Comparison of ENCODE assay signal across 8 cellular contexts in the genomic region with DNA sequence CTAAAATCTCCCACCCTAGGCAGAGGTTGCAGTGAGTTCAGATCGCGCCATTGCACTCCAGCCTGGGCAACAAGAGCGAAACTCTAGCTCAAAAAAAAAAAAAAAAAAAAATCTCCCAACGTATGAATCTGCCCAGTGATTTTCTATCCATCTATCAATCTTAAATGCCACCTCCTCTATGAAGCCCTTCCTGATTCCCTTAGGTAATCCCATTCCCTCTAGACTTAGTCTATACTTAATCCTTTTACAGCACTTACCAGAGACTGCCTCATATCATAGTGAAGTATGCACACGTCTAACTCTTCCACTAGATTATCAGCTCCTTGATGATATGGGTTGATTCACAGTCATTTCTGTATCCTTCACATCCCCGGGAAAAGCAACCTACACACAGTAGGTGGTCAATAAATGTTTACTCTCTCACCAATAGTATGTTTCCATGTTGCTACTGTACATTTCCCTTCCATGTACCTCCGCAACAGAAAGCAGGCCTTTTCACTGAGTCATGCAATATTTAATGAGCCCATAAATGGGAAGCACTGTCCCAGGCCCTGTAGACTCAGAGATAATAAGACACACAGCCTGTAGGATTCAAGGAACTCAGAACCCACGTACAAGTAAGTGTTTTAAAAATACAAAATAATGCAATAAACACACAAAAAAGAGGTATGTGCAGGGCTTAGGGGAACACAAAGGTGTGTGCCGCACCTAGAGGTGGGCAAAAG. TPM values are rescaled to one million over a fixed set of nuclear protein-coding genes. Genes with fewer than 3 reads are reported as not detected.
DNase-seq lines count a peak whose midpoint lies in the region; ATAC-seq and TF ChIP-seq lines count a peak whose summit lies in the region.

No MANE protein-coding gene starts in this region.

- no peak overlapping the region for H3K27ac Mint-ChIP-seq in activated T-helper 2 cell treated with anti-CD3 and anti-CD28 coated beads, Interferon-gamma antibody, Interleukin-2, Interleukin-4, amounts not matched to agents 10 μg/mL and 5 μg/mL and 100 μg/mL, durations not matched to agents 14 hours and 24 hours and 36 hours

- DNase-seq in heart right ventricle = no peak
- DNase-seq in Right ventricle myocardium inferior (ENCODE audit: missing footprints) = no peak
- no peak for DNase-seq in activated T-helper 2 cell treated with anti-CD3 and anti-CD28 coated beads, Interferon-gamma antibody, Interleukin-2, Interleukin-4, amounts not matched to agents 10 μg/mL and 5 μg/mL and 100 μg/mL, durations not matched to agents 14 hours and 24 hours and 36 hours (ENCODE audit: low spot score)
- no peak for DNase-seq in left lung
- no peak for DNase-seq in vagina (ENCODE audit: extremely low spot score in 2 of 2)
- DNase-seq in DMS 273 treated with DMSO at 0.1 percent for 48 hours (lab: John Stamatoyannopoulos, UW) = no peak
- DNase-seq in cerebellar nuclear complex (lab: John Stamatoyannopoulos, UW) = no peak

- H3K27ac ChIP-seq in heart right ventricle = no peak overlapping the region
- no peak overlapping the region for H3K27ac ChIP-seq in left lung
- no peak overlapping the region for H3K27ac ChIP-seq in vagina

- no peaks in the 10 kb centered on the region for H3K9me3 Mint-ChIP-seq in activated T-helper 2 cell treated with anti-CD3 and anti-CD28 coated beads, Interferon-gamma antibody, Interleukin-2, Interleukin-4, amounts not matched to agents 10 μg/mL and 5 μg/mL and 100 μg/mL, durations not matched to agents 14 hours and 24 hours and 36 hours

- TF ChIP-seq CTCF in heart right ventricle (IDR thresholded peaks at IDR 0.05) (no peak), left lung (IDR thresholded peaks at IDR 0.05) (no peak), vagina (IDR thresholded peaks at IDR 0.05) (no peak)

- no peaks in the 10 kb centered on the region for H3K27me3 Mint-ChIP-seq in activated T-helper 2 cell treated with anti-CD3 and anti-CD28 coated beads, Interferon-gamma antibody, Interleukin-2, Interleukin-4, amounts not matched to agents 10 μg/mL and 5 μg/mL and 100 μg/mL, durations not matched to agents 14 hours and 24 hours and 36 hours (ENCODE audit: low read depth)

- 80 to 82% methylated on average over 9 of the region's 9 CpGs for WGBS in heart right ventricle, 2 donors

- peak overlapping the region; percentile 94 for H3K4me3 Mint-ChIP-seq in activated T-helper 2 cell treated with anti-CD3 and anti-CD28 coated beads, Interferon-gamma antibody, Interleukin-2, Interleukin-4, amounts not matched to agents 10 μg/mL and 5 μg/mL and 100 μg/mL, durations not matched to agents 14 hours and 24 hours and 36 hours (ENCODE audit: low read depth)

- peaks cover 0 to 61% (median 35%) of the 10 kb centered on the region in 9 donors for H3K36me3 ChIP-seq in heart right ventricle
- H3K36me3 ChIP-seq in left lung = peaks cover 0 to 49% of the 10 kb centered on the region in 2 donors
- peaks cover 0 to 39% of the 10 kb centered on the region in 2 donors for H3K36me3 ChIP-seq in vagina

- ATAC-seq in heart right ventricle (no peak), Right ventricle myocardium inferior (no peak), left lung (no peak), HG02588 (IDR thresholded peaks at IDR 0.05; ENCODE audit: unreplicated experiment) (no peak)

- no peak for TF ChIP-seq POLR2A in vagina (IDR thresholded peaks at IDR 0.05)

- peaks cover 37% of the 10 kb centered on the region for H3K4me1 Mint-ChIP-seq in activated T-helper 2 cell treated with anti-CD3 and anti-CD28 coated beads, Interferon-gamma antibody, Interleukin-2, Interleukin-4, amounts not matched to agents 10 μg/mL and 5 μg/mL and 100 μg/mL, durations not matched to agents 14 hours and 24 hours and 36 hours (ENCODE audit: low read depth)

- H3K27me3 ChIP-seq in heart right ventricle = no peaks in the 10 kb centered on the region
- no peaks in the 10 kb centered on the region for H3K27me3 ChIP-seq in left lung
- no peaks in the 10 kb centered on the region for H3K27me3 ChIP-seq in vagina

- H3K9me3 ChIP-seq in heart right ventricle (no peaks in the 10 kb centered on the region), left lung (no peaks in the 10 kb centered on the region), vagina (no peaks in the 10 kb centered on the region)

- H3K4me3 ChIP-seq in heart right ventricle (peak overlapping the region; percentile 71 to 92 (median 80)), left lung (peak overlapping the region; percentile 78 to 85), vagina (peak overlapping the region; percentile 85 to 88)

- H3K4me1 ChIP-seq in heart right ventricle (peaks cover 3 to 37% (median 29%) of the 10 kb centered on the region in 9 donors), left lung (peaks cover 12 to 45% of the 10 kb centered on the region in 2 donors), vagina (peaks cover 31% of the 10 kb centered on the region)

- H3K36me3 Mint-ChIP-seq in activated T-helper 2 cell treated with anti-CD3 and anti-CD28 coated beads, Interferon-gamma antibody, Interleukin-2, Interleukin-4, amounts not matched to agents 10 μg/mL and 5 μg/mL and 100 μg/mL, durations not matched to agents 14 hours and 24 hours and 36 hours (ENCODE audit: low read depth) = peaks cover 77% of the 10 kb centered on the region

- intact Hi-C loops in heart right ventricle (cut with DNase I) (no loop called here), Right ventricle myocardium inferior (cut with DNase I) (no loop called here), left lung (cut with DNase I) (no loop called here), vagina (cut with DNase I) (no loop called here)
- intact Hi-C loops in activated T-helper 2 cell treated with anti-CD3 and anti-CD28 coated beads, Interferon-gamma antibody, Interleukin-2, Interleukin-4, amounts not matched to agents 10 μg/mL and 5 μg/mL and 100 μg/mL, durations not matched to agents 14 hours and 24 hours and 36 hours (cut with micrococcal nuclease) = loop anchor here (5.0 kb wide), 1 partner anchor 107 kb away; the partner anchor contains the start of gene PDZD2

RNA-seq across cellular contexts. Expression of gene DROSHA, which starts 1.2 kb away (rescaled TPM):
- total RNA-seq in heart right ventricle (10 to 100 TPM; 29.8 to 47.6 (median 36.2) TPM), Right ventricle myocardium inferior (30.3 TPM), left lung (10 to 100 TPM; 46.6 to 48.2 TPM), vagina (50.1 TPM)
- polyA plus RNA-seq in heart right ventricle = 10 to 100 TPM; 32.1 to 40.9 TPM
- 98.1 and 101 TPM in 2 replicates for total RNA-seq in activated T-helper 2 cell treated with anti-CD3 and anti-CD28 coated beads, Interferon-gamma antibody, Interleukin-2, Interleukin-4, amounts not matched to agents 10 μg/mL and 5 μg/mL and 100 μg/mL, durations not matched to agents 14 hours and 24 hours and 36 hours

RNA-seq across cellular contexts. Expression of gene C5orf22, which starts 1.4 kb away (rescaled TPM):
- total RNA-seq in heart right ventricle (10 to 100 TPM; 19.6 to 33.0 (median 25.7) TPM), Right ventricle myocardium inferior (19.4 TPM), left lung (10 to 100 TPM; 21.3 to 25.4 TPM), vagina (18.2 TPM)
- 10 to 100 TPM in 1 of 2 donors, 1 to 10 TPM in 1; 5.7 to 13.1 TPM for polyA plus RNA-seq in heart right ventricle
- total RNA-seq in activated T-helper 2 cell treated with anti-CD3 and anti-CD28 coated beads, Interferon-gamma antibody, Interleukin-2, Interleukin-4, amounts not matched to agents 10 μg/mL and 5 μg/mL and 100 μg/mL, durations not matched to agents 14 hours and 24 hours and 36 hours = 34.3 and 37.6 TPM in 2 replicates
